Comparison of ENCODE assay signal across 1 cellular context in genomic region chr16:89490386-89491237, GRCh38.
A peak's percentile ranks its signal among the peaks of the same experiment; 100 is the strongest.
TF ChIP-seq lines count a peak whose summit lies in the region.

Gene ANKRD11, minus strand, starts transcription at chr16:89490561. Its CDS starts 173,542 bp downstream, at chr16:89317019.

TF ChIP-seq in HepG2, 621 proteins besides CTCF, POLR2A, EP300 and RAD21 (continued from another document and continues in another):
- no peak for TF ChIP-seq AFF4 (CRISPR knock-in tag; IDR thresholded peaks at IDR 0.05)
- TF ChIP-seq ZNF790 (CRISPR knock-in tag; IDR thresholded peaks at IDR 0.05; ENCODE audit: borderline replicate concordance): no peak; the same call in 1 of the 2 replicates
- no peak for TF ChIP-seq ZNF337 (CRISPR knock-in tag; IDR thresholded peaks at IDR 0.05; ENCODE audit: borderline replicate concordance, low read depth)
- no peak for TF ChIP-seq ZNF879 (CRISPR knock-in tag; IDR thresholded peaks at IDR 0.05)
- no peak for TF ChIP-seq ZNF83 (CRISPR knock-in tag; IDR thresholded peaks at IDR 0.05; ENCODE audit: borderline replicate concordance)
- no peak for TF ChIP-seq POLR2AphosphoS2 (IDR thresholded peaks at IDR 0.05; ENCODE audit: low read depth, low read length)
- peak; percentile 39; the same call in 1 of the 2 replicates for TF ChIP-seq ZNF503 (CRISPR knock-in tag; IDR thresholded peaks at IDR 0.05)
- TF ChIP-seq MEIS2 (CRISPR knock-in tag; IDR thresholded peaks at IDR 0.05): peak; percentile 90; the same call in 1 of the 2 replicates
- TF ChIP-seq ZNF292 (CRISPR knock-in tag; IDR thresholded peaks at IDR 0.05; ENCODE audit: borderline replicate concordance, low read depth): no peak
- TF ChIP-seq JUNB (CRISPR knock-in tag; IDR thresholded peaks at IDR 0.05; ENCODE audit: borderline replicate concordance): no peak
- no peak for TF ChIP-seq ZNF224 (CRISPR knock-in tag; IDR thresholded peaks at IDR 0.05)
- peak; percentile 33 for TF ChIP-seq ZSCAN31 (CRISPR knock-in tag; IDR thresholded peaks at IDR 0.05; ENCODE audit: low read depth)
- TF ChIP-seq ZSCAN22 (CRISPR knock-in tag; IDR thresholded peaks at IDR 0.05): no peak
- TF ChIP-seq, protein P1, sequence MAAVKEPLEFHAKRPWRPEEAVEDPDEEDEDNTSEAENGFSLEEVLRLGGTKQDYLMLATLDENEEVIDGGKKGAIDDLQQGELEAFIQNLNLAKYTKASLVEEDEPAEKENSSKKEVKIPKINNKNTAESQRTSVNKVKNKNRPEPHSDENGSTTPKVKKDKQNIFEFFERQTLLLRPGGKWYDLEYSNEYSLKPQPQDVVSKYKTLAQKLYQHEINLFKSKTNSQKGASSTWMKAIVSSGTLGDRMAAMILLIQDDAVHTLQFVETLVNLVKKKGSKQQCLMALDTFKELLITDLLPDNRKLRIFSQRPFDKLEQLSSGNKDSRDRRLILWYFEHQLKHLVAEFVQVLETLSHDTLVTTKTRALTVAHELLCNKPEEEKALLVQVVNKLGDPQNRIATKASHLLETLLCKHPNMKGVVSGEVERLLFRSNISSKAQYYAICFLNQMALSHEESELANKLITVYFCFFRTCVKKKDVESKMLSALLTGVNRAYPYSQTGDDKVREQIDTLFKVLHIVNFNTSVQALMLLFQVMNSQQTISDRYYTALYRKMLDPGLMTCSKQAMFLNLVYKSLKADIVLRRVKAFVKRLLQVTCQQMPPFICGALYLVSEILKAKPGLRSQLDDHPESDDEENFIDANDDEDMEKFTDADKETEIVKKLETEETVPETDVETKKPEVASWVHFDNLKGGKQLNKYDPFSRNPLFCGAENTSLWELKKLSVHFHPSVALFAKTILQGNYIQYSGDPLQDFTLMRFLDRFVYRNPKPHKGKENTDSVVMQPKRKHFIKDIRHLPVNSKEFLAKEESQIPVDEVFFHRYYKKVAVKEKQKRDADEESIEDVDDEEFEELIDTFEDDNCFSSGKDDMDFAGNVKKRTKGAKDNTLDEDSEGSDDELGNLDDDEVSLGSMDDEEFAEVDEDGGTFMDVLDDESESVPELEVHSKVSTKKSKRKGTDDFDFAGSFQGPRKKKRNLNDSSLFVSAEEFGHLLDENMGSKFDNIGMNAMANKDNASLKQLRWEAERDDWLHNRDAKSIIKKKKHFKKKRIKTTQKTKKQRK (IDR thresholded peaks at IDR 0.05; ENCODE audit: low read length): peak; percentile 81
- TF ChIP-seq THYN1 (CRISPR knock-in tag; IDR thresholded peaks at IDR 0.05; ENCODE audit: borderline replicate concordance, low read depth): no peak
- no peak for TF ChIP-seq MAFF (IDR thresholded peaks at IDR 0.05; ENCODE audit: low read depth, low read length)
- no peak for TF ChIP-seq ZNF431 (CRISPR knock-in tag; IDR thresholded peaks at IDR 0.05; ENCODE audit: borderline replicate concordance, low read depth)
- TF ChIP-seq, protein P2, sequence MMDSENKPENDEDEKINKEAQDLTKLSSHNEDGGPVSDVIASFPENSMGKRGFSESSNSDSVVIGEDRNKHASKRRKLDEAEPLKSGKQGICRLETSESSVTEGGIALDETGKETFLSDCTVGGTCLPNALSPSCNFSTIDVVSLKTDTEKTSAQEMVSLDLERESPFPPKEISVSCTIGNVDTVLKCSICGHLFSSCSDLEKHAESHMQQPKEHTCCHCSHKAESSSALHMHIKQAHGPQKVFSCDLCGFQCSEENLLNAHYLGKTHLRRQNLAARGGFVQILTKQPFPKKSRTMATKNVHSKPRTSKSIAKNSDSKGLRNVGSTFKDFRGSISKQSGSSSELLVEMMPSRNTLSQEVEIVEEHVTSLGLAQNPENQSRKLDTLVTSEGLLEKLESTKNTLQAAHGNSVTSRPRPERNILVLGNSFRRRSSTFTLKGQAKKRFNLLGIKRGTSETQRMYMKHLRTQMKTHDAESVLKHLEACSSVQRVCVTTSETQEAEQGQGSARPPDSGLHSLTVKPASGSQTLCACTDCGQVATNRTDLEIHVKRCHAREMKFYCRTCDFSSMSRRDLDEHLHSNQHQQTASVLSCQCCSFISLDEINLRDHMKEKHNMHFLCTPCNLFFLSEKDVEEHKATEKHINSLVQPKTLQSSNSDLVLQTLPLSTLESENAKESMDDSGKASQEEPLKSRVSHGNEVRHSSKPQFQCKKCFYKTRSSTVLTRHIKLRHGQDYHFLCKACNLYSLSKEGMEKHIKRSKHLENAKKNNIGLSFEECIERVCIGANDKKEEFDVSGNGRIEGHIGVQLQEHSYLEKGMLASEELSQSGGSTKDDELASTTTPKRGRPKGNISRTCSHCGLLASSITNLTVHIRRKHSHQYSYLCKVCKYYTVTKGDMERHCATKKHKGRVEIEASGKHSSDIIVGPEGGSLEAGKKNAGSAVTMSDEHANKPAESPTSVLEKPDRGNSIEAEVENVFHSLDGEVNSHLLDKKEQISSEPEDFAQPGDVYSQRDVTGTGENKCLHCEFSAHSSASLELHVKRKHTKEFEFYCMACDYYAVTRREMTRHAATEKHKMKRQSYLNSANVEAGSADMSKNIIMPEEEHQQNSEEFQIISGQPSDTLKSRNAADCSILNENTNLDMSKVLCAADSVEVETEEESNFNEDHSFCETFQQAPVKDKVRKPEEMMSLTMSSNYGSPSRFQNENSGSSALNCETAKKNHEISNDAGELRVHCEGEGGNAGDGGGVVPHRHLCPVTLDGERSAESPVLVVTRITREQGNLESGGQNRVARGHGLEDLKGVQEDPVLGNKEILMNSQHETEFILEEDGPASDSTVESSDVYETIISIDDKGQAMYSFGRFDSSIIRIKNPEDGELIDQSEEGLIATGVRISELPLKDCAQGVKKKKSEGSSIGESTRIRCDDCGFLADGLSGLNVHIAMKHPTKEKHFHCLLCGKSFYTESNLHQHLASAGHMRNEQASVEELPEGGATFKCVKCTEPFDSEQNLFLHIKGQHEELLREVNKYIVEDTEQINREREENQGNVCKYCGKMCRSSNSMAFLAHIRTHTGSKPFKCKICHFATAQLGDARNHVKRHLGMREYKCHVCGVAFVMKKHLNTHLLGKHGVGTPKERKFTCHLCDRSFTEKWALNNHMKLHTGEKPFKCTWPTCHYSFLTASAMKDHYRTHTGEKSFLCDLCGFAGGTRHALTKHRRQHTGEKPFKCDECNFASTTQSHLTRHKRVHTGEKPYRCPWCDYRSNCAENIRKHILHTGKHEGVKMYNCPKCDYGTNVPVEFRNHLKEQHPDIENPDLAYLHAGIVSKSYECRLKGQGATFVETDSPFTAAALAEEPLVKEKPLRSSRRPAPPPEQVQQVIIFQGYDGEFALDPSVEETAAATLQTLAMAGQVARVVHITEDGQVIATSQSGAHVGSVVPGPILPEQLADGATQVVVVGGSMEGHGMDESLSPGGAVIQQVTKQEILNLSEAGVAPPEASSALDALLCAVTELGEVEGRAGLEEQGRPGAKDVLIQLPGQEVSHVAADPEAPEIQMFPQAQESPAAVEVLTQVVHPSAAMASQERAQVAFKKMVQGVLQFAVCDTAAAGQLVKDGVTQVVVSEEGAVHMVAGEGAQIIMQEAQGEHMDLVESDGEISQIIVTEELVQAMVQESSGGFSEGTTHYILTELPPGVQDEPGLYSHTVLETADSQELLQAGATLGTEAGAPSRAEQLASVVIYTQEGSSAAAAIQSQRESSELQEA (CRISPR knock-in tag; IDR thresholded peaks at IDR 0.05; ENCODE audit: not compliant biosample characterization): peak; percentile 63
- no peak for TF ChIP-seq GTF2F1 (IDR thresholded peaks at IDR 0.05; ENCODE audit: low read length)
- TF ChIP-seq ATM (IDR thresholded peaks at IDR 0.05; ENCODE audit: borderline replicate concordance): no peak
- peak; percentile 72 for TF ChIP-seq SALL1 (CRISPR knock-in tag; IDR thresholded peaks at IDR 0.05)
- TF ChIP-seq ZNF235 (CRISPR knock-in tag; IDR thresholded peaks at IDR 0.05; ENCODE audit: borderline replicate concordance): no peak
- TF ChIP-seq ZNF768 (CRISPR knock-in tag; IDR thresholded peaks at IDR 0.05): peak; percentile 54; the same call in 1 of the 2 replicates
- no peak for TF ChIP-seq ZNF30 (CRISPR knock-in tag; IDR thresholded peaks at IDR 0.05)
- no peak for TF ChIP-seq ATRX (CRISPR knock-in tag; IDR thresholded peaks at IDR 0.05; ENCODE audit: borderline replicate concordance)
- no peak for TF ChIP-seq SMAD1 (CRISPR knock-in tag; IDR thresholded peaks at IDR 0.05; ENCODE audit: borderline replicate concordance, low read depth)
- peak; percentile 78 for TF ChIP-seq NR2C2 (CRISPR knock-in tag; IDR thresholded peaks at IDR 0.05; ENCODE audit: borderline replicate concordance)
- no peak for TF ChIP-seq TRIM22 (IDR thresholded peaks at IDR 0.05)
- peak; percentile 91; the same call in 1 of the 2 replicates for TF ChIP-seq CAMTA2 (CRISPR knock-in tag; IDR thresholded peaks at IDR 0.05; ENCODE audit: borderline replicate concordance)
- peak; percentile 73; the same call in 1 of the 2 replicates for TF ChIP-seq ZNF614 (CRISPR knock-in tag; IDR thresholded peaks at IDR 0.05; ENCODE audit: borderline replicate concordance)
- peak; percentile 92 for TF ChIP-seq KDM5A (IDR thresholded peaks at IDR 0.05; ENCODE audit: borderline replicate concordance, low read length)
- TF ChIP-seq ZNF234 (CRISPR knock-in tag; conservative IDR thresholded peaks at IDR 0.05): no peak
- TF ChIP-seq EEA1 (CRISPR knock-in tag; IDR thresholded peaks at IDR 0.05; ENCODE audit: borderline replicate concordance): no peak; the same call in 1 of the 2 replicates
- TF ChIP-seq SNAI1 (CRISPR knock-in tag; IDR thresholded peaks at IDR 0.05; ENCODE audit: borderline replicate concordance): no peak; the same call in 1 of the 2 replicates
- TF ChIP-seq SRSF4 (IDR thresholded peaks at IDR 0.05; ENCODE audit: low read depth, low read length, poor library complexity, severe bottlenecking): no peak
- TF ChIP-seq SSRP1 (CRISPR knock-in tag; IDR thresholded peaks at IDR 0.05): no peak
- 0 out of 2 replicates have a peak, but pooled peaks have one; percentile 24 for TF ChIP-seq MYNN (CRISPR knock-in tag; IDR thresholded peaks at IDR 0.05; ENCODE audit: low read depth)
- TF ChIP-seq REL (CRISPR knock-in tag; conservative IDR thresholded peaks at IDR 0.05): no peak
- no peak for TF ChIP-seq ADNP (CRISPR knock-in tag; IDR thresholded peaks at IDR 0.05)
- TF ChIP-seq, protein P3, sequence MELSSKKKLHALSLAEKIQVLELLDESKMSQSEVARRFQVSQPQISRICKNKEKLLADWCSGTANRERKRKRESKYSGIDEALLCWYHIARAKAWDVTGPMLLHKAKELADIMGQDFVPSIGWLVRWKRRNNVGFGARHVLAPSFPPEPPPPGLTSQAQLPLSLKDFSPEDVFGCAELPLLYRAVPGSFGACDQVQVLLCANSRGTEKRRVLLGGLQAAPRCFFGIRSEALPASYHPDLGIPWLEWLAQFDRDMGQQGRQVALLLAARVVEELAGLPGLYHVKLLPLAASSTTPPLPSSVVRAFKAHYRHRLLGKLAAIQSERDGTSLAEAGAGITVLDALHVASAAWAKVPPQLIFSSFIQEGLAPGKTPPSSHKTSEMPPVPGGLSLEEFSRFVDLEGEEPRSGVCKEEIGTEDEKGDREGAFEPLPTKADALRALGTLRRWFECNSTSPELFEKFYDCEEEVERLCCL (CRISPR knock-in tag; IDR thresholded peaks at IDR 0.05; ENCODE audit: borderline replicate concordance): no peak
- TF ChIP-seq ZNF333 (CRISPR knock-in tag; IDR thresholded peaks at IDR 0.05; ENCODE audit: borderline replicate concordance): peak; percentile 98; the same call in 1 of the 2 replicates
- TF ChIP-seq DRAP1 (CRISPR knock-in tag; IDR thresholded peaks at IDR 0.05): peak; percentile 96
- TF ChIP-seq ZNF256 (CRISPR knock-in tag; conservative IDR thresholded peaks at IDR 0.05): no peak
- TF ChIP-seq MAF1 (CRISPR knock-in tag; IDR thresholded peaks at IDR 0.05; ENCODE audit: borderline replicate concordance): no peak
